In the genomic region with DNA sequence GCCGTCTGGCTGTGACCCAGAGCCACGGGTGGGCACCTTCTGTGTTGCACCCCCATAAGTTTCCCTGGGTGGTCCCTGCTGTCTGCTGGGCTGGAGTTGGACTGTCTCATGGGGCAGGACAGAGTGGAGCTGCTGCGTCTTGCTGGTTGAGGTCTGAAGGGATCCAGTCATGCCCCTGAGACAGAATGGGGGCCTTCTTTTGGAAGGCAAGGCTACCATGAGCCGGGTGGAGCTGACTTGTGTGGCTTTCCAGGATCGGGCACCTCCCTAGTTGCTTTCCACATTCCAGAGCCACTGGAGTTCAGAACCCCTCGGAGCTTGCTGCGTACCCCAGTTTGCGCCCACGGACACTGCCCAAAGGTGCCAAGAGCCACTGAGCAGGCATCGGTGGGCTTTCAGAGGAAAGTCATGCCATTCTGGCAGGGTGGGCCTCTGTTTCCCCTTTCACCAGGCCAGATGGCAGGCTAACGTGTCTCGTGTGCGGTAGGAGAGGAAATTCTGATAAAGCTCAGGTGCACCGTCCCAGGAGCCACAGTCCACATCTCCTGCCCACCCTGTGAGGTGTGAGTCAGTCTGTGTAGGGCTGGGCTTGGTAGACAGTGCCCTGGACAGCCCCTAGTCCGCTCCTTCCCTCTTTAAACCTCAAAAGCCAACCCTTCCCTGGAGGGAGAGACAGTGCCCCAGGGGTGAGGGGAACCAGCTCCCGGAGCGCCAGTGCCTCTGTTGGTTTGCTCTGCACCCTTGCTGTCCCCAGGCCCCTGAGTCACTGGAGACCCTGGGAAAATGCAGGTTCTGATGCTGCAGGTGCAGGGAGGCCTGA, we compare ENCODE assay signal across 26 cellular contexts.
A peak's percentile ranks its signal among the peaks of the same experiment; 100 is the strongest.
DNase-seq lines count a peak whose midpoint lies in the region; ATAC-seq and TF ChIP-seq lines count a peak whose summit lies in the region.
"Had no signal": no experiment of that assay in that cellular context is flagged by ENCODE, and none has a peak within 500 bp of the region (broad histone marks: within the 10 kb centered on the region; RNA-seq: fewer than 3 reads in every experiment).

No MANE protein-coding gene starts in this region.

- TF ChIP-seq POLR2A in esophagus muscularis mucosa (IDR thresholded peaks at IDR 0.05; ENCODE audit: low read depth), result no peak

- no peak for TF ChIP-seq CTCF in esophagus muscularis mucosa (IDR thresholded peaks at IDR 0.05)

- no peak for TF ChIP-seq EP300 in esophagus muscularis mucosa (IDR thresholded peaks at IDR 0.05)

- intact Hi-C loops in cardiac septum (cut with DNase I), result no loop called here
- intact Hi-C loops in right cardiac atrium (cut with DNase I), result no loop called here
- intact Hi-C loops in esophagus muscularis mucosa (cut with DNase I), result no loop called here
- intact Hi-C loops in posterior vena cava (cut with DNase I), result no loop called here

- no peak overlapping the region for H3K27ac ChIP-seq in right cardiac atrium (ENCODE audit: low read length)
- no peak overlapping the region for H3K27ac ChIP-seq in esophagus muscularis mucosa (replicated peaks in 1 of 4)
- H3K27ac ChIP-seq: epithelial cell of prostate, left lung, PC-9, psoas muscle had no signal

- no peaks in the 10 kb centered on the region for H3K9me3 ChIP-seq in right cardiac atrium (ENCODE audit: control insufficient read depth, low read length)
- H3K9me3 ChIP-seq in esophagus muscularis mucosa, result no peaks in the 10 kb centered on the region
- H3K9me3 ChIP-seq: left lung, psoas muscle had no signal

- in situ Hi-C loops in KBM-7 (cut with MboI; ENCODE audit: low pct_unique_long_range_greater_than_20kb, low sequenced_read_pairs), result no loop called here

- H3K4me1 ChIP-seq in right cardiac atrium (ENCODE audit: control insufficient read depth, insufficient read depth, low read length) (no peaks in the 10 kb centered on the region), esophagus muscularis mucosa (no peaks in the 10 kb centered on the region)
- H3K4me1 ChIP-seq: left lung, psoas muscle had no signal

- no peaks in the 10 kb centered on the region for H3K27me3 ChIP-seq in right cardiac atrium (ENCODE audit: control insufficient read depth, insufficient read depth)
- peaks cover 0 to 10% (median 0%) of the 10 kb centered on the region in 4 donors for H3K27me3 ChIP-seq in esophagus muscularis mucosa

- DNase-seq in cardiac septum (ENCODE audit: low spot score) (peak; percentile 57), right cardiac atrium (no peak), esophagus muscularis mucosa (ENCODE audit: extremely low spot score) (peak; percentile 82), posterior vena cava (ENCODE audit: low spot score) (peak; percentile 65), KBM-7 (no peak), RKO (ENCODE audit: low spot score) (no peak), HK-2 (ENCODE audit: unreplicated experiment) (no peak)
- DNase-seq: activated CD8-positive, alpha-beta T cell treated with anti-CD3 and anti-CD28 coated beads, Interleukin-2, amount 10 ng/mL, durations not matched to agents 7 days and 5 days; activated effector memory CD4-positive, alpha-beta T cell treated with Interleukin-2 at 50 U/mL for 16 hours; activated T-cell treated with anti-CD3 and anti-CD28 coated beads, Interleukin-2, amount 50 U/mL, for 1 hour; CD4-positive, alpha-beta T cell; effector CD8-positive, alpha-beta T cell; glutamatergic neuron; Kasumi-1; left lung; NCI-H1417 treated with DMSO at 0.1 percent for 48 hours; NCI-H2081; NCI-H2227 treated with DMSO at 0.1 percent for 48 hours; NCI-H526 treated with DMSO at 0.1 percent for 48 hours; PC-9; psoas muscle; Right ventricle myocardium superior; substantia nigra had no signal

- ATAC-seq in right cardiac atrium (no peak), HG03457 (IDR thresholded peaks at IDR 0.05; ENCODE audit: unreplicated experiment) (no peak)
- ATAC-seq: activated CD8-positive, alpha-beta T cell treated with anti-CD3 and anti-CD28 coated beads, Interleukin-2, amount 10 ng/mL, durations not matched to agents 7 days and 5 days; left lung; psoas muscle; stimulated activated effector memory CD8-positive, alpha-beta T cell treated with anti-CD3 and anti-CD28 coated beads, Interleukin-12 subunit alpha, Interleukin-12 subunit beta, amount 100 ng/mL, for 72 hours had no signal

- H3K4me3 ChIP-seq in right cardiac atrium (ENCODE audit: low read length), result no peak overlapping the region
- H3K4me3 ChIP-seq in esophagus muscularis mucosa, result no peak overlapping the region
- H3K4me3 ChIP-seq: left lung, PC-9, psoas muscle had no signal

- WGBS in right cardiac atrium, result 89% methylated on average over 17 of the region's 17 CpGs
- WGBS in esophagus muscularis mucosa, result 85% methylated on average over 11 of the region's 17 CpGs

- no peaks in the 10 kb centered on the region for H3K36me3 ChIP-seq in esophagus muscularis mucosa
- H3K36me3 ChIP-seq: left lung had no signal

Comparison
In these comparisons a context has a peak if more than half of its experiments do, and no peak if none do; other contexts are left out.
1. DNase-seq: peak in cardiac septum (single experiment), esophagus muscularis mucosa (single experiment) and posterior vena cava (single experiment); none in right cardiac atrium (0 of 3), KBM-7 (single experiment), RKO (single experiment) and HK-2 (single experiment).